In the genomic region with DNA sequence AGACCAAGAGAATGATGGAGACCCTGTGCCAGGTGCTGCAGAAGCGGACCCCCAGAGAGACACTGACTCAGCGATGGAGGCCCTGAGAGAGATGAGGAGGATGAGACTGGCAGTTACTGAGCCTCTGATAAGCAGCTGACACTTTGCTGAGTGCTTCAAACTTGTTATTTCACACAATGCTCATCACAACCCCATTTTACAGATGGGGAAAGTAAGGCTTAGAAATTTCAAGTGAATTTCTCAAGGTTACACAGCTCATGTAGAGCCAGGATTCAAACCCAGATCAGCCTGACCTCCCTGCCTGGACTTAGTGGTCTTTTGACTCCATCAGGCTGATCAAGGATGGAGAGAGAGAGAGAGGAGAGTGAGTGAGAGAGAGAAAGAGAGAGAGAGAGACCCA, we compare ENCODE assay signal across 22 cellular contexts. TPM values are rescaled to one million over a fixed set of nuclear protein-coding genes. Genes with fewer than 3 reads are reported as not detected.
DNase-seq lines count a peak whose midpoint lies in the region; ATAC-seq, FAIRE-seq and TF ChIP-seq lines count a peak whose summit lies in the region.
"Had no signal": no experiment of that assay in that cellular context is flagged by ENCODE, and none has a peak within 500 bp of the region (broad histone marks: within the 10 kb centered on the region; RNA-seq: fewer than 3 reads in every experiment).

No MANE protein-coding gene starts in this region.

- H3K9me3 Mint-ChIP-seq in neural progenitor cell (no peaks in the 10 kb centered on the region), Caco-2 (ENCODE audit: unreplicated experiment) (no peaks in the 10 kb centered on the region)
- H3K9me3 Mint-ChIP-seq: CD4-positive, alpha-beta memory T cell; CD4-positive, CD25-positive, alpha-beta regulatory T cell; CD8-positive, alpha-beta memory T cell had no signal

- H3K9me2 ChIP-seq in HCT116 (ENCODE audit: insufficient read depth) = no peaks in the 10 kb centered on the region

- ATAC-seq in HCT116 (no peak), K562 (no peak)

- H3K4me1 Mint-ChIP-seq in neural progenitor cell = peaks cover 43% of the 10 kb centered on the region
- no peaks in the 10 kb centered on the region for H3K4me1 Mint-ChIP-seq in Caco-2 (ENCODE audit: low read depth, unreplicated experiment)

- in situ Hi-C loops in K562 (cut with MboI) = loop anchor here (10.0 kb wide), 1 partner anchor 746 kb away; a partner anchor contains a TSS

- CTCF ChIA-PET in HCT116 (lab: Charles Lee) (interaction anchor here (0.6 to 4.1 kb wide), 10 partner anchors 13 to 745 kb away, joined by 3 to 25 read pairs (median 4); no protein-coding TSS in a partner anchor), HEK293 (lab: Yijun Ruan, JAX) (interaction anchor here (0.5 to 8.6 kb wide), 30 partner anchors 9 to 745 kb away, joined by 3 to 84 read pairs (median 3); a partner anchor contains a TSS), K562 (lab: Yijun Ruan, JAX; ENCODE audit: low intra/inter-chr PET ratio) (interaction anchor here (0.6 to 2.3 kb wide), 7 partner anchors 23 to 745 kb away, joined by 3 to 26 read pairs (median 5); no protein-coding TSS in a partner anchor), Caco-2 (lab: Charles Lee) (interaction anchor here (0.6 to 1.1 kb wide), 6 partner anchors 8 to 611 kb away, joined by 3 to 4 read pairs (median 3); no protein-coding TSS in a partner anchor)

- H3F3A ChIP-seq in neural progenitor cell (ENCODE audit: low read depth) = peaks cover 34% of the 10 kb centered on the region

- H3K9me3 ChIP-seq in HCT116 (ENCODE audit: control insufficient read depth in 1 of 2, insufficient read depth in 1 of 2, low read depth in 1 of 2, low read length in 2 of 2) (no peaks in the 10 kb centered on the region), HEK293 (ENCODE audit: control insufficient read depth, insufficient read depth, low read depth, low read length) (no peaks in the 10 kb centered on the region), K562 (replicated peaks; ENCODE audit: control insufficient read depth, insufficient read depth, low read depth, low read length) (no peaks in the 10 kb centered on the region), neural progenitor cell (ENCODE audit: low read depth) (no peaks in the 10 kb centered on the region), Caco-2 (no peaks in the 10 kb centered on the region)
- H3K9me3 ChIP-seq: BE2C, BLaER1 had no signal

- no peak for TF ChIP-seq POLR2A in HCT116 (IDR thresholded peaks at IDR 0.05; ENCODE audit: borderline replicate concordance, extremely low read depth, insufficient read depth, insufficient read length)
- TF ChIP-seq POLR2A in K562 (conservative IDR thresholded peaks at IDR 0.05) = no peak

- POLR2A ChIA-PET in HCT116 (lab: Charles Lee) = interaction anchor here (0.6 kb wide), 1 partner anchor 529 kb away, joined by 3 read pairs; no protein-coding TSS in a partner anchor
- POLR2A ChIA-PET in HEK293 (lab: Yijun Ruan, JAX) = interaction anchor here (1.0 kb wide), 1 partner anchor 10 kb away, joined by 3 read pairs; no protein-coding TSS in a partner anchor
- POLR2A ChIA-PET in K562 (lab: Yijun Ruan, JAX) = no interaction called here
- POLR2A ChIA-PET in Caco-2 (lab: Charles Lee) = no interaction called here

- H3K27me3 ChIP-seq in HCT116 (ENCODE audit: insufficient read depth, low read length) = 0 out of 2 replicates have a peak, but pooled peaks cover 4% of the 10 kb centered on the region
- peaks cover 13 to 27% of the 10 kb centered on the region in 2 experiments; a peak in 4 of 5 replicates for H3K27me3 ChIP-seq in K562 (ENCODE audit: control insufficient read depth in 2 of 2, insufficient read depth in 2 of 2, low read length in 2 of 2)
- peaks cover 5% of the 10 kb centered on the region for H3K27me3 ChIP-seq in neural progenitor cell
- no peaks in the 10 kb centered on the region for H3K27me3 ChIP-seq in Caco-2 (replicated peaks; ENCODE audit: control insufficient read depth, insufficient read depth, low read length)
- H3K27me3 ChIP-seq: BE2C, BLaER1 had no signal

- H3K27ac ChIP-seq in HCT116 (ENCODE audit: low read depth, low read length) (no peak overlapping the region), HEK293 (ENCODE audit: extremely low read depth, low read depth, low read length) (no peak overlapping the region), K562 (ENCODE audit: extremely low read depth, low read depth, low read length) (no peak overlapping the region), neural progenitor cell (no peak overlapping the region), caudate nucleus (ENCODE audit: low read depth, low read length) (no peak overlapping the region)
- H3K27ac ChIP-seq: BLaER1 had no signal

- FAIRE-seq in K562 (lab: Jason Lieb, UNC) = no peak
- FAIRE-seq: A204.1, D721Med, G401.6, GM12878, GM12892, GM18507, GM19239 had no signal

- TF ChIP-seq RAD21 in HCT116 (IDR thresholded peaks at IDR 0.05; ENCODE audit: low read depth) (no peak), K562 (CRISPR knock-in tag; conservative IDR thresholded peaks at IDR 0.05 in 1 of 2, IDR thresholded peaks at IDR 0.05 in 1 of 2) (no peak)

- DNase-seq in HCT116 (ENCODE audit: low read depth, low spot score) = no peak
- no peak for DNase-seq in K562 (ENCODE audit: extremely low read depth in 1 of 4, low spot score in 3 of 4)
- no peak for DNase-seq in neural progenitor cell (ENCODE audit: low spot score)
- no peak for DNase-seq in NCI-H2196 treated with DMSO at 0.1 percent for 48 hours (lab: John Stamatoyannopoulos, UW; ENCODE audit: unreplicated experiment)
- no peak for DNase-seq in activated T-cell treated with anti-CD3 and anti-CD28 coated beads, Interleukin-2, amount 50 U/mL, for 48 hours
- DNase-seq in Caco-2 = no peak
- no peak for DNase-seq in caudate nucleus (lab: John Stamatoyannopoulos, UW)
- DNase-seq: GF-D8 had no signal

- H3K27me3 Mint-ChIP-seq in neural progenitor cell (ENCODE audit: insufficient read depth, low read depth) (peaks cover 16% of the 10 kb centered on the region), Caco-2 (ENCODE audit: insufficient read depth, unreplicated experiment) (peaks cover 11% of the 10 kb centered on the region)

- no peak overlapping the region for H3K4me3 Mint-ChIP-seq in neural progenitor cell
- no peak overlapping the region for H3K4me3 Mint-ChIP-seq in Caco-2 (ENCODE audit: unreplicated experiment)
- H3K4me3 Mint-ChIP-seq: CD14-positive monocyte; CD4-positive, alpha-beta memory T cell; CD8-positive, alpha-beta memory T cell had no signal

- H4K20me1 ChIP-seq in HCT116 (ENCODE audit: insufficient read depth) = no peaks in the 10 kb centered on the region
- no peaks in the 10 kb centered on the region; the same call in 1 of the 2 replicates for H4K20me1 ChIP-seq in K562 (replicated peaks; ENCODE audit: control insufficient read depth, insufficient read depth, low read length)
- peaks cover 6% of the 10 kb centered on the region for H4K20me1 ChIP-seq in neural progenitor cell (ENCODE audit: low read depth)

- H3K36me3 ChIP-seq in HCT116 (ENCODE audit: control insufficient read depth in 1 of 2, insufficient read depth in 2 of 2, low read length in 2 of 2) = no peaks in the 10 kb centered on the region
- H3K36me3 ChIP-seq in HEK293 (ENCODE audit: control insufficient read depth in 2 of 2, insufficient read depth in 1 of 2, low read length in 2 of 2) = no peaks in the 10 kb centered on the region
- no peaks in the 10 kb centered on the region for H3K36me3 ChIP-seq in K562 (ENCODE audit: control insufficient read depth, insufficient read depth, low read length)
- no peaks in the 10 kb centered on the region for H3K36me3 ChIP-seq in neural progenitor cell
- H3K36me3 ChIP-seq in Caco-2 (ENCODE audit: control insufficient read depth, insufficient read depth, low read length) = no peaks in the 10 kb centered on the region
- H3K36me3 ChIP-seq: BE2C, BLaER1 had no signal

- H2AFZ ChIP-seq in HCT116 (ENCODE audit: low read depth, low read length, poor library complexity, severe bottlenecking) = no peak overlapping the region
- no peak overlapping the region for H2AFZ ChIP-seq in K562 (ENCODE audit: low read depth, low read length)
- no peak overlapping the region for H2AFZ ChIP-seq in neural progenitor cell (replicated peaks)

- no TSS peak for BruUV-seq in HCT116 (replicated peaks; lab: Mats Ljungman, UMichigan)
- no TSS peak for BruUV-seq in K562 (replicated peaks; lab: Mats Ljungman, UMichigan)
- no TSS peak for BruUV-seq in Caco-2 (replicated peaks; lab: Mats Ljungman, UMichigan)

- H3K4me1 ChIP-seq in HCT116 (ENCODE audit: control insufficient read depth in 1 of 2, insufficient read depth in 2 of 2, low read length in 2 of 2) (peaks cover 0 to 4% of the 10 kb centered on the region in 2 experiments; a peak in 2 of 4 replicates), HEK293 (ENCODE audit: control insufficient read depth, insufficient read depth, low read length) (no peaks in the 10 kb centered on the region), K562 (replicated peaks in 1 of 2; ENCODE audit: control insufficient read depth in 2 of 2, insufficient read depth in 2 of 2, low read length in 2 of 2) (peaks cover 0 to 9% of the 10 kb centered on the region in 2 experiments; a peak in 2 of 5 replicates), neural progenitor cell (peaks cover 46% of the 10 kb centered on the region), Caco-2 (no peaks in the 10 kb centered on the region)

- H3K4me3 ChIP-seq in HCT116 (replicated peaks in 1 of 2; ENCODE audit: low read depth in 1 of 2, low read length in 2 of 2) (no peak overlapping the region), HEK293 (ENCODE audit: low read depth, low read length) (no peak overlapping the region), K562 (no peak overlapping the region), neural progenitor cell (no peak overlapping the region), Caco-2 (ENCODE audit: low read depth, low read length) (no peak overlapping the region)
- H3K4me3 ChIP-seq: BLaER1, GM12878 had no signal

- H3K79me2 ChIP-seq in HCT116 (ENCODE audit: insufficient read depth, low read length) (no peaks in the 10 kb centered on the region), K562 (ENCODE audit: control insufficient read depth, insufficient read depth, low read length) (no peaks in the 10 kb centered on the region), neural progenitor cell (ENCODE audit: low read depth) (no peaks in the 10 kb centered on the region)

- no peaks in the 10 kb centered on the region for H3K9me1 ChIP-seq in K562 (ENCODE audit: control insufficient read depth, insufficient read depth, low read length)

- intact Hi-C loops in HCT116 (cut with micrococcal nuclease) = loop anchor here (5.0 kb wide), 2 partner anchors 594 to 769 kb away; no protein-coding TSS in a partner anchor
- intact Hi-C loops in K562 (cut with micrococcal nuclease) = loop anchor here (2.0 to 10.0 kb wide), 4 partner anchors 26 to 586 kb away; no protein-coding TSS in a partner anchor
- intact Hi-C loops in Caco-2 (cut with micrococcal nuclease; ENCODE audit: unreplicated experiment) = loop anchor here (2.0 to 5.0 kb wide), 3 partner anchors 44 to 418 kb away; a partner anchor contains a TSS

- H3K4me2 ChIP-seq in HCT116 (ENCODE audit: low read length) (no peak overlapping the region), K562 (ENCODE audit: insufficient read depth, low read length) (no peak overlapping the region), neural progenitor cell (no peak overlapping the region)
- H3K4me2 ChIP-seq: BLaER1 had no signal

- 21% methylated on average over 2 of the region's 2 CpGs for WGBS in K562 (ENCODE audit: insufficient coverage, low coverage, missing lambda C conversion rate)

- TF ChIP-seq EP300 in K562 (IDR thresholded peaks at IDR 0.05; ENCODE audit: low read length) = no peak

- H3K27ac Mint-ChIP-seq in neural progenitor cell = peak overlapping the region; percentile 55
- H3K27ac Mint-ChIP-seq in Caco-2 (ENCODE audit: unreplicated experiment) = no peak overlapping the region
- H3K27ac Mint-ChIP-seq: CD14-positive monocyte; CD4-positive, alpha-beta memory T cell had no signal

- H3K36me3 Mint-ChIP-seq in neural progenitor cell (no peaks in the 10 kb centered on the region), Caco-2 (ENCODE audit: insufficient read depth, unreplicated experiment) (peaks cover 6% of the 10 kb centered on the region)
- H3K36me3 Mint-ChIP-seq: CD14-positive monocyte; CD4-positive, alpha-beta memory T cell; CD4-positive, CD25-positive, alpha-beta regulatory T cell; CD8-positive, alpha-beta memory T cell had no signal

- RAD21 ChIA-PET in HCT116 (lab: Charles Lee; ENCODE audit: low non-redundant PET in 1 of 2, low total read pairs in 2 of 2, uncharacterized antibody in 2 of 2, unreplicated experiment in 2 of 2) = interaction anchor here in 1 of 2 experiments (1.0 kb wide), 1 partner anchor 127 kb away, joined by 3 read pairs; no protein-coding TSS in a partner anchor

- H3K9ac ChIP-seq in HCT116 (ENCODE audit: low read length) (0 out of 2 replicates have a peak overlapping the region, but pooled peaks have one; percentile 3), K562 (ENCODE audit: insufficient read depth in 1 of 2, low read depth in 2 of 2, low read length in 2 of 2) (no peak overlapping the region; a peak in 1 of 4 replicates), neural progenitor cell (no peak overlapping the region)
- H3K9ac ChIP-seq: BLaER1 had no signal

- TF ChIP-seq CTCF in HCT116 (IDR thresholded peaks at IDR 0.05 in 2 of 3, conservative IDR thresholded peaks at IDR 0.05 in 1 of 3; ENCODE audit: borderline replicate concordance in 1 of 3, insufficient read depth in 1 of 3, low read depth in 2 of 3, low read length in 2 of 3) = no peak
- TF ChIP-seq CTCF in HEK293 (tag by site-specific recombination; IDR thresholded peaks at IDR 0.05) = no peak
- no peak for TF ChIP-seq CTCF in K562 (IDR thresholded peaks at IDR 0.05 in 2 of 3, conservative IDR thresholded peaks at IDR 0.05 in 1 of 3; ENCODE audit: insufficient read depth in 2 of 3, low read depth in 1 of 3, low read length in 3 of 3)
- no peak for TF ChIP-seq CTCF in neural progenitor cell (IDR thresholded peaks at IDR 0.05)
- TF ChIP-seq CTCF in Caco-2 (IDR thresholded peaks at IDR 0.05; ENCODE audit: insufficient read depth in 1 of 2, low read depth in 1 of 2, low read length in 1 of 2, severe bottlenecking in 1 of 2, unreplicated experiment in 1 of 2) = no peak

RNA-seq across cellular contexts. Expression of a gene that starts 27.2 kb away (rescaled TPM):
- 14.5 TPM for total RNA-seq in HCT116 (2021; ENCODE audit: unreplicated experiment)
- polyA plus RNA-seq in HCT116 (2012) = 7.2 and 8.4 TPM in 2 replicates
- total RNA-seq in K562 (2011; cell fraction: chromatin; rRNA removed; ENCODE audit: low replicate concordance) = 7.6 and 26.8 TPM in 2 replicates
- total RNA-seq in K562 (2011; cell fraction: nucleolus; rRNA removed) = 26.1 and 30.4 TPM in 2 replicates
- 18.8 and 22.1 TPM in 2 replicates for total RNA-seq in K562 (2011; cell fraction: nucleoplasm; rRNA removed)
- 26.1 and 30.5 TPM in 2 replicates for total RNA-seq in K562 (2014; rRNA removed)
- 9.8 and 12.8 TPM in 2 replicates for total RNA-seq in K562 (2014; rRNA removed; fragmentation: Illumina TruSeq; extraction: Trizol)
- 21.5 and 22.7 TPM in 2 replicates for total RNA-seq in K562 (2015; rRNA removed; fragmentation: Illumina TruSeq; extraction: Trizol)
- total RNA-seq in K562 (2021) = 28.1 and 28.4 TPM in 2 replicates
- 10.7 and 14.1 TPM in 2 replicates for polyA plus RNA-seq in K562 (2011; rRNA removed)
- 11.7 and 37.1 TPM in 2 replicates for polyA plus RNA-seq in K562 (2011; cell fraction: cytosol; rRNA removed)
- 10.4 and 25.5 TPM in 2 replicates for polyA plus RNA-seq in K562 (2011; cell fraction: nucleus; rRNA removed)
- polyA plus RNA-seq in K562 (2012) = 9.7 and 20.2 TPM in 2 replicates
- 22.2 and 27.0 TPM in 2 replicates for polyA plus RNA-seq in K562 (2014; fragmentation: Illumina TruSeq; extraction: Trizol)
- polyA plus RNA-seq in K562 (2014; fragmentation: Nextera tagmentation; extraction: Ambion mirVana) = 1 to 10 TPM in 1 of 2 experiments, under 1 TPM in 1; 0.61 to 1.4 TPM
- polyA plus RNA-seq in K562 (2014; rRNA removed) = 27.1 and 27.2 TPM in 2 replicates
- polyA minus RNA-seq in K562 (2011; rRNA and poly(A)+ RNA removed) = 3.2 and 6.3 TPM in 2 replicates
- 13.0 and 14.2 TPM in 2 replicates for polyA minus RNA-seq in K562 (2011; cell fraction: cytosol; rRNA and poly(A)+ RNA removed)
- polyA minus RNA-seq in K562 (2011; cell fraction: nucleus; rRNA and poly(A)+ RNA removed) = 10.3 and 12.9 TPM in 2 replicates
- 0.65 and 4.1 TPM in 2 replicates for total RNA-seq in neural progenitor cell (ENCODE audit: low replicate concordance)
- 9.3 and 13.5 TPM in 2 replicates for total RNA-seq in Caco-2 (2022)

RNA-seq across cellular contexts. Expression of a gene that starts 36.9 kb away (rescaled TPM):
- 21.5 TPM for total RNA-seq in HCT116 (2021; ENCODE audit: unreplicated experiment)
- 18.0 and 21.0 TPM in 2 replicates for polyA plus RNA-seq in HCT116 (2012)
- 92.9 and 198 TPM in 2 replicates for total RNA-seq in K562 (2011; cell fraction: chromatin; rRNA removed; ENCODE audit: low replicate concordance)
- total RNA-seq in K562 (2011; cell fraction: nucleolus; rRNA removed) = 118 and 119 TPM in 2 replicates
- total RNA-seq in K562 (2011; cell fraction: nucleoplasm; rRNA removed) = 123 and 139 TPM in 2 replicates
- total RNA-seq in K562 (2014; rRNA removed) = 59.8 and 75.7 TPM in 2 replicates
- 38.3 and 49.7 TPM in 2 replicates for total RNA-seq in K562 (2014; rRNA removed; fragmentation: Illumina TruSeq; extraction: Trizol)
- total RNA-seq in K562 (2015; rRNA removed; fragmentation: Illumina TruSeq; extraction: Trizol) = 43.9 and 45.1 TPM in 2 replicates
- 66.2 and 68.2 TPM in 2 replicates for total RNA-seq in K562 (2021)
- polyA plus RNA-seq in K562 (2011; rRNA removed) = 62.7 and 85.1 TPM in 2 replicates
- polyA plus RNA-seq in K562 (2011; cell fraction: cytosol; rRNA removed) = 78.5 and 144 TPM in 2 replicates
- 97.1 and 183 TPM in 2 replicates for polyA plus RNA-seq in K562 (2011; cell fraction: nucleus; rRNA removed)
- polyA plus RNA-seq in K562 (2012) = 64.9 and 69.7 TPM in 2 replicates
- polyA plus RNA-seq in K562 (2014; fragmentation: Illumina TruSeq; extraction: Trizol) = 99.3 and 123 TPM in 2 replicates
- polyA plus RNA-seq in K562 (2014; fragmentation: Nextera tagmentation; extraction: Ambion mirVana) = 10 to 100 TPM; 15.2 to 23.0 TPM
- 87.3 and 100 TPM in 2 replicates for polyA plus RNA-seq in K562 (2014; rRNA removed)
- 30.9 and 70.0 TPM in 2 replicates for polyA minus RNA-seq in K562 (2011; rRNA and poly(A)+ RNA removed)
- polyA minus RNA-seq in K562 (2011; cell fraction: cytosol; rRNA and poly(A)+ RNA removed) = 31.7 and 48.1 TPM in 2 replicates
- polyA minus RNA-seq in K562 (2011; cell fraction: nucleus; rRNA and poly(A)+ RNA removed) = 20.8 and 30.8 TPM in 2 replicates
- 14.4 and 27.3 TPM in 2 replicates for total RNA-seq in neural progenitor cell (ENCODE audit: low replicate concordance)
- 44.7 and 46.9 TPM in 2 replicates for total RNA-seq in Caco-2 (2022)

Comparison
In these comparisons a context has a peak if more than half of its experiments do, and no peak if none do; other contexts are left out.
1. POLR2A ChIA-PET loops: an anchor here in HCT116 (0.6 kb wide) and HEK293 (1.0 kb wide); none called in K562 and Caco-2.